In the genomic region with DNA sequence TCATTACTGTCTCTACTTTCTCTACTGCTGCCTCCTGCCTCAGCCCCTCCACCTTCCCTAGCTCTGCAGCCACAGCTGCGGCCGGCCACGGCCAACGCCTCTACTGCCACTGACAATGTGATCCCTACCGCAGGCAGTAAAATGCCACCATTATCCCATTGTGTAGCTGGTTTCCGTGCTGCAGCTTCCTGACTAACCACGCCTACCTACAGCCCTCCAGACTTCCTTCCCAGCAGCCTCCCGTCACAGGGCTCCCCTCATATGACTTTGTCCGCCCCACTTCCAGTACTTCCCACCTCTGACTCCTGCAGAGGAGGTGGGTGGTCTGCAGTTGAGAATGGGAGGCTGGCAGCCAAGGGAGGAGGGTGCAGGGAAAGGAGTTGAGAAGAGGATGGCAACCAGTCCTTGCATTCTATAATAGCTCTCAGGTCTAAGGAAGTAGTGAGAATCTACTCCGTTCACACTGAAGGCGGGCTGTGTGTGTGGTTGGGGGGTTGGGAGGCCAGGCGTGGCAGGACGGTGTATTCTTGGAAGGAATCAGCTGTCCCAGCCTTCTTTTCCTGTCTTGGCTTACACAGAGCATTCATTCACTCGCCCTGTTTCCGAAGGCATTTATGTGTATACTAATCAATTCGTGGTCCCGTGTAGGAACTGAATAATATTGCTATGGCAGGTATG, we compare ENCODE assay signal across 3 cellular contexts.
TF ChIP-seq lines count a peak whose summit lies in the region.

No MANE protein-coding gene starts in this region.

TF ChIP-seq in HepG2, 621 proteins besides CTCF, POLR2A, EP300 and RAD21 (continues in another document):
- TF ChIP-seq KLF12 (CRISPR knock-in tag; IDR thresholded peaks at IDR 0.05; ENCODE audit: borderline replicate concordance) = no peak
- TF ChIP-seq TCF7 (IDR thresholded peaks at IDR 0.05; ENCODE audit: low read depth) = no peak
- no peak for TF ChIP-seq SP4 (CRISPR knock-in tag; IDR thresholded peaks at IDR 0.05)
- no peak for TF ChIP-seq KDM5A (IDR thresholded peaks at IDR 0.05; ENCODE audit: borderline replicate concordance, low read length)
- no peak for TF ChIP-seq ZBTB7B (CRISPR knock-in tag; IDR thresholded peaks at IDR 0.05)
- TF ChIP-seq, protein P1, sequence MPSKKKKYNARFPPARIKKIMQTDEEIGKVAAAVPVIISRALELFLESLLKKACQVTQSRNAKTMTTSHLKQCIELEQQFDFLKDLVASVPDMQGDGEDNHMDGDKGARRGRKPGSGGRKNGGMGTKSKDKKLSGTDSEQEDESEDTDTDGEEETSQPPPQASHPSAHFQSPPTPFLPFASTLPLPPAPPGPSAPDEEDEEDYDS (CRISPR knock-in tag; IDR thresholded peaks at IDR 0.05) = no peak
- TF ChIP-seq POLR2G (IDR thresholded peaks at IDR 0.05; ENCODE audit: low read depth, low read length) = no peak
- TF ChIP-seq ZSCAN21 (CRISPR knock-in tag; IDR thresholded peaks at IDR 0.05; ENCODE audit: borderline replicate concordance) = no peak
- TF ChIP-seq TOE1 (CRISPR knock-in tag; IDR thresholded peaks at IDR 0.05) = no peak
- TF ChIP-seq, protein P2, sequence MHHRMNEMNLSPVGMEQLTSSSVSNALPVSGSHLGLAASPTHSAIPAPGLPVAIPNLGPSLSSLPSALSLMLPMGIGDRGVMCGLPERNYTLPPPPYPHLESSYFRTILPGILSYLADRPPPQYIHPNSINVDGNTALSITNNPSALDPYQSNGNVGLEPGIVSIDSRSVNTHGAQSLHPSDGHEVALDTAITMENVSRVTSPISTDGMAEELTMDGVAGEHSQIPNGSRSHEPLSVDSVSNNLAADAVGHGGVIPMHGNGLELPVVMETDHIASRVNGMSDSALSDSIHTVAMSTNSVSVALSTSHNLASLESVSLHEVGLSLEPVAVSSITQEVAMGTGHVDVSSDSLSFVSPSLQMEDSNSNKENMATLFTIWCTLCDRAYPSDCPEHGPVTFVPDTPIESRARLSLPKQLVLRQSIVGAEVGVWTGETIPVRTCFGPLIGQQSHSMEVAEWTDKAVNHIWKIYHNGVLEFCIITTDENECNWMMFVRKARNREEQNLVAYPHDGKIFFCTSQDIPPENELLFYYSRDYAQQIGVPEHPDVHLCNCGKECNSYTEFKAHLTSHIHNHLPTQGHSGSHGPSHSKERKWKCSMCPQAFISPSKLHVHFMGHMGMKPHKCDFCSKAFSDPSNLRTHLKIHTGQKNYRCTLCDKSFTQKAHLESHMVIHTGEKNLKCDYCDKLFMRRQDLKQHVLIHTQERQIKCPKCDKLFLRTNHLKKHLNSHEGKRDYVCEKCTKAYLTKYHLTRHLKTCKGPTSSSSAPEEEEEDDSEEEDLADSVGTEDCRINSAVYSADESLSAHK (CRISPR knock-in tag; IDR thresholded peaks at IDR 0.05; ENCODE audit: borderline replicate concordance) = no peak
- no peak for TF ChIP-seq MAFK (conservative IDR thresholded peaks at IDR 0.05 in 1 of 2, IDR thresholded peaks at IDR 0.05 in 1 of 2; ENCODE audit: low read length in 2 of 2)
- TF ChIP-seq, protein P3, sequence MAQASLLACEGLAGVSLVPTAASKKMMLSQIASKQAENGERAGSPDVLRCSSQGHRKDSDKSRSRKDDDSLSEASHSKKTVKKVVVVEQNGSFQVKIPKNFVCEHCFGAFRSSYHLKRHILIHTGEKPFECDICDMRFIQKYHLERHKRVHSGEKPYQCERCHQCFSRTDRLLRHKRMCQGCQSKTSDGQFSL (CRISPR knock-in tag; IDR thresholded peaks at IDR 0.05) = no peak
- no peak for TF ChIP-seq ZNF557 (CRISPR knock-in tag; IDR thresholded peaks at IDR 0.05)
- TF ChIP-seq POGZ (CRISPR knock-in tag; IDR thresholded peaks at IDR 0.05) = no peak
- TF ChIP-seq, protein P4, sequence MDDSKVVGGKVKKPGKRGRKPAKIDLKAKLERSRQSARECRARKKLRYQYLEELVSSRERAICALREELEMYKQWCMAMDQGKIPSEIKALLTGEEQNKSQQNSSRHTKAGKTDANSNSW (CRISPR knock-in tag; IDR thresholded peaks at IDR 0.05; ENCODE audit: borderline replicate concordance) = no peak
- TF ChIP-seq ZNF230 (CRISPR knock-in tag; IDR thresholded peaks at IDR 0.05) = no peak
- no peak for TF ChIP-seq KDM2A (CRISPR knock-in tag; IDR thresholded peaks at IDR 0.05; ENCODE audit: borderline replicate concordance, low read depth)

TF ChIP-seq in endothelial cell of umbilical vein, 7 proteins besides CTCF, POLR2A, EP300 and RAD21:
- no peak for TF ChIP-seq FOS (IDR thresholded peaks at IDR 0.05; ENCODE audit: borderline replicate concordance, insufficient read depth, low read length)
- TF ChIP-seq, protein P5, sequence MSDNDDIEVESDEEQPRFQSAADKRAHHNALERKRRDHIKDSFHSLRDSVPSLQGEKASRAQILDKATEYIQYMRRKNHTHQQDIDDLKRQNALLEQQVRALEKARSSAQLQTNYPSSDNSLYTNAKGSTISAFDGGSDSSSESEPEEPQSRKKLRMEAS (IDR thresholded peaks at IDR 0.05; ENCODE audit: insufficient read depth, insufficient read length) = no peak
- TF ChIP-seq GATA2 (IDR thresholded peaks at IDR 0.05; ENCODE audit: insufficient read depth, insufficient read length, low read depth, low read length) = no peak
- no peak for TF ChIP-seq JUN (IDR thresholded peaks at IDR 0.05; ENCODE audit: borderline replicate concordance, insufficient read depth, insufficient read length, low read depth)
- no peak for TF ChIP-seq EZH2 (IDR thresholded peaks at IDR 0.05; ENCODE audit: borderline replicate concordance, low read depth, low read length, severe bottlenecking)
- TF ChIP-seq POLR2AphosphoS5 (IDR thresholded peaks at IDR 0.05; ENCODE audit: insufficient read depth, low read depth, low read length) = no peak
- TF ChIP-seq MYC (IDR thresholded peaks at IDR 0.05; ENCODE audit: low read depth, low read length) = no peak

TF ChIP-seq in neural cell, 6 proteins besides CTCF, POLR2A, EP300 and RAD21:
- TF ChIP-seq POLR2AphosphoS5 (IDR thresholded peaks at IDR 0.05) = peak; percentile 8
- TF ChIP-seq, protein P6, sequence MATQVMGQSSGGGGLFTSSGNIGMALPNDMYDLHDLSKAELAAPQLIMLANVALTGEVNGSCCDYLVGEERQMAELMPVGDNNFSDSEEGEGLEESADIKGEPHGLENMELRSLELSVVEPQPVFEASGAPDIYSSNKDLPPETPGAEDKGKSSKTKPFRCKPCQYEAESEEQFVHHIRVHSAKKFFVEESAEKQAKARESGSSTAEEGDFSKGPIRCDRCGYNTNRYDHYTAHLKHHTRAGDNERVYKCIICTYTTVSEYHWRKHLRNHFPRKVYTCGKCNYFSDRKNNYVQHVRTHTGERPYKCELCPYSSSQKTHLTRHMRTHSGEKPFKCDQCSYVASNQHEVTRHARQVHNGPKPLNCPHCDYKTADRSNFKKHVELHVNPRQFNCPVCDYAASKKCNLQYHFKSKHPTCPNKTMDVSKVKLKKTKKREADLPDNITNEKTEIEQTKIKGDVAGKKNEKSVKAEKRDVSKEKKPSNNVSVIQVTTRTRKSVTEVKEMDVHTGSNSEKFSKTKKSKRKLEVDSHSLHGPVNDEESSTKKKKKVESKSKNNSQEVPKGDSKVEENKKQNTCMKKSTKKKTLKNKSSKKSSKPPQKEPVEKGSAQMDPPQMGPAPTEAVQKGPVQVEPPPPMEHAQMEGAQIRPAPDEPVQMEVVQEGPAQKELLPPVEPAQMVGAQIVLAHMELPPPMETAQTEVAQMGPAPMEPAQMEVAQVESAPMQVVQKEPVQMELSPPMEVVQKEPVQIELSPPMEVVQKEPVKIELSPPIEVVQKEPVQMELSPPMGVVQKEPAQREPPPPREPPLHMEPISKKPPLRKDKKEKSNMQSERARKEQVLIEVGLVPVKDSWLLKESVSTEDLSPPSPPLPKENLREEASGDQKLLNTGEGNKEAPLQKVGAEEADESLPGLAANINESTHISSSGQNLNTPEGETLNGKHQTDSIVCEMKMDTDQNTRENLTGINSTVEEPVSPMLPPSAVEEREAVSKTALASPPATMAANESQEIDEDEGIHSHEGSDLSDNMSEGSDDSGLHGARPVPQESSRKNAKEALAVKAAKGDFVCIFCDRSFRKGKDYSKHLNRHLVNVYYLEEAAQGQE (IDR thresholded peaks at IDR 0.05; ENCODE audit: borderline replicate concordance) = no peak
